In genomic region chr1:100580446-100580845, GRCh38 we compare ENCODE assay signal across 1 cellular context.
TF ChIP-seq lines count a peak whose summit lies in the region.

No MANE protein-coding gene starts in this region.

TF ChIP-seq in IMR-90, 13 proteins besides CTCF, POLR2A, EP300 and RAD21 (continued from another document):
- no peak for TF ChIP-seq MAFK (IDR thresholded peaks at IDR 0.05; ENCODE audit: low read depth, low read length)
- TF ChIP-seq BHLHE40 (IDR thresholded peaks at IDR 0.05; ENCODE audit: low read depth, low read length), result no peak
- no peak for TF ChIP-seq RCOR1 (IDR thresholded peaks at IDR 0.05; ENCODE audit: insufficient replicate concordance, low read length)
- no peak for TF ChIP-seq RFX5 (IDR thresholded peaks at IDR 0.05; ENCODE audit: low read depth, low read length)
- TF ChIP-seq CEBPB (IDR thresholded peaks at IDR 0.05; ENCODE audit: low read depth, low read length), result no peak
- no peak for TF ChIP-seq MAZ (IDR thresholded peaks at IDR 0.05; ENCODE audit: borderline replicate concordance, low read depth, low read length)
- no peak for TF ChIP-seq USF2 (IDR thresholded peaks at IDR 0.05; ENCODE audit: low read depth, low read length)
